Comparison of ENCODE assay signal across 18 cellular contexts in the genomic region with DNA sequence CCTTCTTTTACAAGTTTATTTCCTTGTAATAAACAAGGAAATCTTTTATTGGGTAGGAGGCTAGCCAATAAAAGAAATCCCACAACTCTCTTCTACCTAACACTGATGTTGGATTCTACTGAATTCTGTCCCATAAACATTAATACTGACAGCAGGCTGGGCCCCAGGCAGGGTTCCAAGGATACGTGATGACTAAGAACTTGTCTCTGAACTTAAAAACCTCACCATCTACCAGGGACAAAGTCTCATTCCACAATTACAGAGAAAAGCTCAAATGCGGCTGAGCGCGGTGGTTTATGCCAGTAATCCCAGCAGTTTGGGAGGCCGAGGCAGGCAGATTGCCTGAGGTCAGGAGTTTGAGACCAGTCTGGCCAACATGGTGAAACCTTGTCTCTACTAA.
DNase-seq lines count a peak whose midpoint lies in the region; ATAC-seq and TF ChIP-seq lines count a peak whose summit lies in the region.
"Had no signal": no experiment of that assay in that cellular context is flagged by ENCODE, and none has a peak within 500 bp of the region (broad histone marks: within the 10 kb centered on the region; RNA-seq: fewer than 3 reads in every experiment).

No MANE protein-coding gene starts in this region.

- H3K14ac ChIP-seq in IMR-90 (replicated peaks; ENCODE audit: low read depth, low read length): no peak overlapping the region

- no peak overlapping the region for H2AK5ac ChIP-seq in IMR-90 (ENCODE audit: low read depth, low read length)

- H3K23ac ChIP-seq in IMR-90 (ENCODE audit: low read depth, low read length): no peak overlapping the region

- no peak overlapping the region for H3K56ac ChIP-seq in IMR-90 (ENCODE audit: extremely low read depth, insufficient read depth, low read length)

- BruUV-seq in IMR-90 (replicated peaks; lab: Mats Ljungman, UMichigan): no TSS peak

- TF ChIP-seq POLR2A in IMR-90 (IDR thresholded peaks at IDR 0.05; ENCODE audit: low read depth, low read length): no peak

- H3K4ac ChIP-seq in IMR-90 (ENCODE audit: low read depth, low read length): no peak overlapping the region

- H3K4me2 ChIP-seq in IMR-90 (ENCODE audit: low read depth, low read length) (no peak overlapping the region), smooth muscle cell (no peak overlapping the region)
- H3K4me2 ChIP-seq: neural progenitor cell had no signal

- no peak; the same call in 1 of the 2 replicates for TF ChIP-seq RAD21 in IMR-90 (IDR thresholded peaks at IDR 0.05; ENCODE audit: low read length)

- no peak overlapping the region for H2BK20ac ChIP-seq in IMR-90 (ENCODE audit: low read depth, low read length)

- peak; percentile 80 for ATAC-seq in IMR-90 (ENCODE audit: low read depth)
- ATAC-seq in left lobe of liver: peak; percentile 27
- no peak for ATAC-seq in HG03521 (IDR thresholded peaks at IDR 0.05; ENCODE audit: unreplicated experiment)
- ATAC-seq: Panc1 had no signal

- no peaks in the 10 kb centered on the region for H3K79me2 ChIP-seq in smooth muscle cell (ENCODE audit: low read depth)

- peaks cover 0 to 3% (median 2%) of the 10 kb centered on the region in 3 donors for H3K27me3 Mint-ChIP-seq in immature natural killer cell (ENCODE audit: low read depth in 3 of 3)

- POLR2A ChIA-PET in IMR-90 (lab: Charles Lee; ENCODE audit: unreplicated experiment): no interaction called here

- dilution Hi-C loops in IMR-90 (cut with HindIII; ENCODE audit: low sequenced_read_pairs, unreplicated experiment): no loop called here

- H3K27ac ChIP-seq in IMR-90 (ENCODE audit: insufficient read depth, low read length) (no peak overlapping the region), smooth muscle cell (ENCODE audit: low read depth) (no peak overlapping the region)
- H3K27ac ChIP-seq: neural progenitor cell, VCaP had no signal

- H2AK9ac ChIP-seq in IMR-90 (replicated peaks; ENCODE audit: low read depth, low read length, poor library complexity): no peak overlapping the region

- intact Hi-C loops in IMR-90 (cut with micrococcal nuclease): no loop called here

- H3K27me3 ChIP-seq in IMR-90 (ENCODE audit: control insufficient read depth, insufficient read depth, low read length) (no peaks in the 10 kb centered on the region), smooth muscle cell (ENCODE audit: low read depth) (no peaks in the 10 kb centered on the region)
- H3K27me3 ChIP-seq: BE2C, neural progenitor cell had no signal

- CTCF ChIA-PET in IMR-90 (lab: Yijun Ruan, JAX): no interaction called here

- peaks cover 16% of the 10 kb centered on the region; the same call in 1 of the 2 replicates for H3K9me1 ChIP-seq in IMR-90 (ENCODE audit: insufficient read depth, low read length)

- H2BK15ac ChIP-seq in IMR-90 (ENCODE audit: low read depth, low read length): no peak overlapping the region

- peaks cover 55% of the 10 kb centered on the region for H3K36me3 ChIP-seq in IMR-90 (ENCODE audit: control insufficient read depth, insufficient read depth, low read length)
- peaks cover 13% of the 10 kb centered on the region for H3K36me3 ChIP-seq in smooth muscle cell (ENCODE audit: low read depth)

- no peak overlapping the region for H2BK120ac ChIP-seq in IMR-90 (ENCODE audit: low read depth, low read length)

- H2AFZ ChIP-seq in IMR-90 (replicated peaks; ENCODE audit: low read length, poor library complexity): no peak overlapping the region
- no peak overlapping the region for H2AFZ ChIP-seq in smooth muscle cell (ENCODE audit: low read depth)
- H2AFZ ChIP-seq: neural progenitor cell had no signal

- no peaks in the 10 kb centered on the region for H3K9me3 ChIP-seq in IMR-90 (ENCODE audit: control insufficient read depth, insufficient read depth, low read length)
- H3K9me3 ChIP-seq in smooth muscle cell (replicated peaks; ENCODE audit: low read depth): no peaks in the 10 kb centered on the region
- H3K9me3 ChIP-seq: BE2C had no signal

- no peak overlapping the region for H3K4me3 Mint-ChIP-seq in immature natural killer cell
- H3K4me3 Mint-ChIP-seq: neural progenitor cell had no signal

- WGBS in IMR-90 (ENCODE audit: extremely low coverage in 2 of 2, insufficient read length in 1 of 2), 2 experiments: 20% methylated on average over 1 of the region's 5 CpGs; no CpG with 5 or more reads in 1 of the 2 experiments
- WGBS in smooth muscle cell (ENCODE audit: low lambda C conversion rate): 50% methylated on average over 5 of the region's 5 CpGs

- H3K4me1 Mint-ChIP-seq in immature natural killer cell: peaks cover 0 to 1% of the 10 kb centered on the region in 2 donors
- H3K4me1 Mint-ChIP-seq: neural progenitor cell had no signal

- in situ Hi-C loops in IMR-90 (cut with MboI; ENCODE audit: low sequenced_read_pairs): no loop called here

- DNase-seq in AG08395 (ENCODE audit: low spot score): peak; percentile 66
- DNase-seq in IMR-90: peak; percentile 84
- peak; percentile 78 for DNase-seq in choroid plexus epithelial cell (ENCODE audit: low read depth)
- no peak for DNase-seq in left lobe of liver (ENCODE audit: low spot score)
- no peak for DNase-seq in immature natural killer cell
- no peak for DNase-seq in smooth muscle cell (lab: John Stamatoyannopoulos, UW; ENCODE audit: unreplicated experiment)
- no peak for DNase-seq in stimulated activated CD4-positive, alpha-beta T cell treated with anti-CD3 and anti-CD28 coated beads, Interleukin-2, amount 100 ng/mL, for 24 hours
- DNase-seq: activated naive CD4-positive, alpha-beta T cell; BE2C; caudate nucleus; NCI-H187 treated with DMSO at 0.1 percent for 48 hours; NCI-H526 treated with DMSO at 0.1 percent for 48 hours; stimulated activated naive CD4-positive, alpha-beta T cell treated with Interleukin-2 at 50 U/mL for 16 hours had no signal

- H3K9ac ChIP-seq in IMR-90 (ENCODE audit: low read depth, low read length) (no peak overlapping the region), smooth muscle cell (ENCODE audit: low read depth) (no peak overlapping the region)
- H3K9ac ChIP-seq: neural progenitor cell had no signal

- no peak overlapping the region for H3K18ac ChIP-seq in IMR-90 (ENCODE audit: low read depth, low read length)

- no peaks in the 10 kb centered on the region for H3K9me3 Mint-ChIP-seq in immature natural killer cell
- H3K9me3 Mint-ChIP-seq: neural progenitor cell had no signal

- no peak overlapping the region for H4K91ac ChIP-seq in IMR-90 (ENCODE audit: insufficient read depth, low read depth, low read length)

- no peak overlapping the region for H4K8ac ChIP-seq in IMR-90 (ENCODE audit: low read depth in 2 of 2, low read length in 2 of 2)

- H3K27ac Mint-ChIP-seq in immature natural killer cell: no peak overlapping the region

- TF ChIP-seq CTCF in IMR-90 (conservative IDR thresholded peaks at IDR 0.05; ENCODE audit: low read depth, low read length): no peak
- TF ChIP-seq CTCF in choroid plexus epithelial cell (conservative IDR thresholded peaks at IDR 0.05; ENCODE audit: low read depth, low read length): no peak
- no peak for TF ChIP-seq CTCF in smooth muscle cell (IDR thresholded peaks at IDR 0.05; ENCODE audit: borderline replicate concordance, insufficient read depth, poor library complexity, severe bottlenecking)

- H3K79me1 ChIP-seq in IMR-90 (ENCODE audit: low read depth in 1 of 2, low read length in 2 of 2): peaks cover 28 to 38% of the 10 kb centered on the region in 2 experiments

- no peak overlapping the region for H2BK5ac ChIP-seq in IMR-90 (ENCODE audit: low read depth, low read length, poor library complexity, severe bottlenecking)

- H4K20me1 ChIP-seq in IMR-90 (ENCODE audit: insufficient read depth, low read length) (no peaks in the 10 kb centered on the region), smooth muscle cell (ENCODE audit: low read depth) (no peaks in the 10 kb centered on the region)

- H3K4me3 ChIP-seq in IMR-90 (ENCODE audit: insufficient read depth, low read depth, low read length) (no peak overlapping the region), choroid plexus epithelial cell (ENCODE audit: low read depth, low read length) (no peak overlapping the region), smooth muscle cell (no peak overlapping the region)
- H3K4me3 ChIP-seq: lung, neural progenitor cell had no signal

- no peaks in the 10 kb centered on the region for H3K4me1 ChIP-seq in IMR-90 (ENCODE audit: control insufficient read depth, insufficient read depth, low read length)
- no peaks in the 10 kb centered on the region for H3K4me1 ChIP-seq in smooth muscle cell (ENCODE audit: low read depth)
- H3K4me1 ChIP-seq: BE2C, neural progenitor cell had no signal

- no peaks in the 10 kb centered on the region for H3F3A ChIP-seq in smooth muscle cell (ENCODE audit: low read depth)

- H3K36me3 Mint-ChIP-seq in immature natural killer cell: peaks cover 16 to 64% (median 40%) of the 10 kb centered on the region in 3 donors

- no peak overlapping the region for H4K5ac ChIP-seq in IMR-90 (ENCODE audit: low read depth, low read length)

TF ChIP-seq in IMR-90, 13 proteins besides CTCF, POLR2A, EP300 and RAD21:
- TF ChIP-seq MAZ (IDR thresholded peaks at IDR 0.05; ENCODE audit: borderline replicate concordance, low read depth, low read length): no peak
- TF ChIP-seq NFE2L2 (IDR thresholded peaks at IDR 0.05; ENCODE audit: low read depth, low read length): no peak

Comparison
In these comparisons a context has a peak if more than half of its experiments do, and no peak if none do; other contexts are left out.
1. DNase-seq: peak in AG08395 (single experiment), IMR-90 (single experiment) and choroid plexus epithelial cell (single experiment); none in left lobe of liver (single experiment), immature natural killer cell (0 of 3), smooth muscle cell (single experiment) and stimulated activated CD4-positive, alpha-beta T cell treated with anti-CD3 and anti-CD28 coated beads, Interleukin-2, amount 100 ng/mL, for 24 hours (0 of 2).